In genomic region chr1:153945795-153946621, GRCh38 we compare ENCODE assay signal across 8 cellular contexts. TPM values are rescaled to one million over a fixed set of nuclear protein-coding genes. Genes with fewer than 3 reads are reported as not detected.
DNase-seq lines count a peak whose midpoint lies in the region; ATAC-seq, FAIRE-seq and TF ChIP-seq lines count a peak whose summit lies in the region.

No MANE protein-coding gene starts in this region.

- H3K4me1 ChIP-seq in GM23248 (ENCODE audit: insufficient read depth): peaks cover 3% of the 10 kb centered on the region; the same call in 1 of the 2 replicates
- peaks cover 12 to 32% of the 10 kb centered on the region in 2 experiments; a peak in 4 of 5 replicates for H3K4me1 ChIP-seq in K562 (replicated peaks in 1 of 2; ENCODE audit: control insufficient read depth in 2 of 2, insufficient read depth in 2 of 2, low read length in 2 of 2)
- H3K4me1 ChIP-seq in iPS-18a (ENCODE audit: control insufficient read depth, low read depth, low read length): peaks cover 11% of the 10 kb centered on the region
- H3K4me1 ChIP-seq in small intestine (ENCODE audit: control insufficient read depth in 2 of 2, insufficient read depth in 1 of 2, low read depth in 1 of 2, low read length in 1 of 2): no peaks in the 10 kb centered on the region

- peaks cover 30% of the 10 kb centered on the region for H3K79me2 ChIP-seq in GM23248 (ENCODE audit: insufficient read depth)
- peaks cover 29% of the 10 kb centered on the region for H3K79me2 ChIP-seq in K562 (ENCODE audit: control insufficient read depth, insufficient read depth, low read length)

- ATAC-seq in K562: peak; percentile 72

- TF ChIP-seq CTCF in K562 (IDR thresholded peaks at IDR 0.05 in 2 of 3, conservative IDR thresholded peaks at IDR 0.05 in 1 of 3; ENCODE audit: insufficient read depth in 2 of 3, low read depth in 1 of 3, low read length in 3 of 3): no peak

- 1 to 2% methylated on average over 19 to 76 of the region's 95 CpGs for WGBS in GM23248 (ENCODE audit: low coverage in 1 of 2, low lambda C conversion rate in 2 of 2, missing lambda C conversion rate in 2 of 2), 2 experiments
- under 1% methylated on average over 18 of the region's 95 CpGs for WGBS in K562 (ENCODE audit: insufficient coverage, low coverage, missing lambda C conversion rate)
- 0 to 1% (median 0%) methylated on average over 32 to 95 of the region's 95 CpGs for WGBS in small intestine, 3 donors

- POLR2A ChIA-PET in K562 (lab: Yijun Ruan, JAX): interaction anchor here (0.6 to 5.5 kb wide), 18 partner anchors 12 to 317 kb away, joined by 3 to 39 read pairs (median 4); partner anchors contain the start of genes CREB3L4, CRTC2, GATAD2B and JTB

- DNase-seq in GM03348 (ENCODE audit: low spot score) (peak; percentile 90), GM23248 (peak; percentile 87), T1000 (lab: John Stamatoyannopoulos, UW) (peak; percentile 38), K562 (ENCODE audit: extremely low read depth in 1 of 4, low spot score in 3 of 4) (peak; percentile 67 to 86 (median 80)), small intestine (peak; percentile 84), middle frontal gyrus (ENCODE audit: extremely low spot score, low spot score) (no peak)

- peak overlapping the region; percentile 87 for H2AFZ ChIP-seq in GM23248
- peak overlapping the region; percentile 60; the same call in 1 of the 2 replicates for H2AFZ ChIP-seq in K562 (ENCODE audit: low read depth, low read length)

- H3K4me2 ChIP-seq in GM23248 (ENCODE audit: unreplicated experiment) (peak overlapping the region; percentile 88), K562 (ENCODE audit: insufficient read depth, low read length) (peak overlapping the region; percentile 98)

- FAIRE-seq in K562 (lab: Jason Lieb, UNC): peak; percentile 59
- FAIRE-seq in small intestine (lab: Jason Lieb, UNC): no peak

- TSS peak; percentile 38 for BruUV-seq in K562 (replicated peaks; lab: Mats Ljungman, UMichigan)

- no peak for TF ChIP-seq RAD21 in K562 (CRISPR knock-in tag; conservative IDR thresholded peaks at IDR 0.05 in 1 of 2, IDR thresholded peaks at IDR 0.05 in 1 of 2)

- H4K20me1 ChIP-seq in GM23248 (ENCODE audit: insufficient read depth): no peaks in the 10 kb centered on the region
- H4K20me1 ChIP-seq in K562 (replicated peaks; ENCODE audit: control insufficient read depth, insufficient read depth, low read length): no peaks in the 10 kb centered on the region

- peak overlapping the region; percentile 90 for H3K9ac ChIP-seq in GM23248
- H3K9ac ChIP-seq in K562 (ENCODE audit: insufficient read depth in 1 of 2, low read depth in 2 of 2, low read length in 2 of 2): peak overlapping the region; percentile 88 to 99
- H3K9ac ChIP-seq in iPS-18a (ENCODE audit: low read length): peak overlapping the region; percentile 57

- H3K9me3 ChIP-seq in GM23248 (ENCODE audit: low read depth): no peaks in the 10 kb centered on the region
- no peaks in the 10 kb centered on the region for H3K9me3 ChIP-seq in KOPT-K1 (ENCODE audit: insufficient read depth, low read length, poor library complexity, severe bottlenecking)
- H3K9me3 ChIP-seq in K562 (replicated peaks; ENCODE audit: control insufficient read depth, insufficient read depth, low read depth, low read length): no peaks in the 10 kb centered on the region
- no peaks in the 10 kb centered on the region for H3K9me3 ChIP-seq in iPS-18a (ENCODE audit: control insufficient read depth, low read depth, low read length)
- H3K9me3 ChIP-seq in small intestine (ENCODE audit: control insufficient read depth, low read depth): no peaks in the 10 kb centered on the region

- intact Hi-C loops in K562 (cut with micrococcal nuclease): loop anchor here (5.0 kb wide), 1 partner anchor 41 kb away; the partner anchor contains the start of gene RAB13

- no peak for TF ChIP-seq EP300 in K562 (IDR thresholded peaks at IDR 0.05; ENCODE audit: low read length)

- H3K4me3 ChIP-seq in GM23248 (peak overlapping the region; percentile 90), K562 (peak overlapping the region; percentile 99), iPS-18a (ENCODE audit: low read length) (peak overlapping the region; percentile 66), small intestine (ENCODE audit: low read depth in 1 of 2, low read length in 2 of 2) (peak overlapping the region; percentile 87 to 90)

- peaks cover 6% of the 10 kb centered on the region; the same call in 1 of the 2 replicates for H3F3A ChIP-seq in GM23248 (ENCODE audit: insufficient read depth)

- H3K9me2 ChIP-seq in GM23248 (ENCODE audit: insufficient read depth): no peaks in the 10 kb centered on the region

- H3K27me3 ChIP-seq in GM23248 (replicated peaks; ENCODE audit: insufficient read depth) (no peaks in the 10 kb centered on the region), K562 (ENCODE audit: control insufficient read depth in 2 of 2, insufficient read depth in 2 of 2, low read length in 2 of 2) (no peaks in the 10 kb centered on the region), iPS-18a (ENCODE audit: control insufficient read depth, insufficient read depth, low read length) (no peaks in the 10 kb centered on the region), small intestine (ENCODE audit: control insufficient read depth in 2 of 2, insufficient read depth in 2 of 2, low read length in 2 of 2) (no peaks in the 10 kb centered on the region)

- no peaks in the 10 kb centered on the region for H3K9me1 ChIP-seq in K562 (ENCODE audit: control insufficient read depth, insufficient read depth, low read length)

- H3K36me3 ChIP-seq in GM23248 (ENCODE audit: low read depth) (peaks cover 11% of the 10 kb centered on the region; the same call in 1 of the 2 replicates), KOPT-K1 (ENCODE audit: insufficient read depth, low read length) (peaks cover 65% of the 10 kb centered on the region), K562 (ENCODE audit: control insufficient read depth, insufficient read depth, low read length) (peaks cover 69% of the 10 kb centered on the region), iPS-18a (ENCODE audit: control insufficient read depth, low read depth, low read length) (peaks cover 38% of the 10 kb centered on the region), small intestine (ENCODE audit: control insufficient read depth in 2 of 2, insufficient read depth in 2 of 2, low read length in 2 of 2) (peaks cover 8 to 10% of the 10 kb centered on the region in 2 donors)

- CTCF ChIA-PET in K562 (lab: Yijun Ruan, JAX; ENCODE audit: low intra/inter-chr PET ratio): interaction anchor here (0.9 to 1.8 kb wide), 3 partner anchors 40 to 327 kb away, joined by 4 to 7 read pairs (median 6); partner anchors contain the start of genes HAX1 and RAB13

- in situ Hi-C loops in GM23248 (cut with MboI) (no loop called here), K562 (cut with MboI) (no loop called here)

- TF ChIP-seq POLR2A in K562 (conservative IDR thresholded peaks at IDR 0.05): peak; percentile 45; the same call in 1 of the 2 replicates

- H3K27ac ChIP-seq in GM23248 (peak overlapping the region; percentile 77), KOPT-K1 (ENCODE audit: low read depth, low read length, poor library complexity, severe bottlenecking) (peak overlapping the region; percentile 86), K562 (ENCODE audit: extremely low read depth, low read depth, low read length) (peak overlapping the region; percentile 85), iPS-18a (ENCODE audit: low read length) (no peak overlapping the region), small intestine (ENCODE audit: low read depth in 1 of 2, low read length in 1 of 2) (peak overlapping the region; percentile 91 to 97)

RNA-seq across cellular contexts. Expression of gene DENND4B, which starts 0.5 kb away (rescaled TPM):
- total RNA-seq in GM23248 (2014; rRNA removed; shearing (Covaris generic)): 3.9 and 17.5 TPM in 2 replicates
- 4.0 and 6.1 TPM in 2 replicates for polyA plus RNA-seq in GM23248 (2016; fragmentation: Nextera tagmentation; extraction: Ambion mirVana)
- total RNA-seq in K562 (2011; cell fraction: chromatin; rRNA removed; ENCODE audit: low replicate concordance): 519 and 1,217 TPM in 2 replicates
- 693 and 731 TPM in 2 replicates for total RNA-seq in K562 (2011; cell fraction: nucleolus; rRNA removed)
- total RNA-seq in K562 (2011; cell fraction: nucleoplasm; rRNA removed): 509 and 519 TPM in 2 replicates
- total RNA-seq in K562 (2014; rRNA removed): 20.2 and 21.7 TPM in 2 replicates
- total RNA-seq in K562 (2014; rRNA removed; fragmentation: Illumina TruSeq; extraction: Trizol): 11.0 and 15.6 TPM in 2 replicates
- total RNA-seq in K562 (2015; rRNA removed; fragmentation: Illumina TruSeq; extraction: Trizol): 21.0 and 23.1 TPM in 2 replicates
- 70.0 and 80.5 TPM in 2 replicates for total RNA-seq in K562 (2021)
- polyA plus RNA-seq in K562 (2011; rRNA removed): 28.8 and 75.9 TPM in 2 replicates
- polyA plus RNA-seq in K562 (2011; cell fraction: cytosol; rRNA removed): 28.0 and 43.8 TPM in 2 replicates
- polyA plus RNA-seq in K562 (2011; cell fraction: nucleus; rRNA removed): 734 and 802 TPM in 2 replicates
- polyA plus RNA-seq in K562 (2012): 45.4 and 65.7 TPM in 2 replicates
- 47.4 and 52.5 TPM in 2 replicates for polyA plus RNA-seq in K562 (2014; fragmentation: Illumina TruSeq; extraction: Trizol)
- polyA plus RNA-seq in K562 (2014; fragmentation: Nextera tagmentation; extraction: Ambion mirVana): 10 to 100 TPM in 1 of 2 experiments, 1 to 10 TPM in 1; 9.5 to 13.4 TPM
- 63.3 and 74.0 TPM in 2 replicates for polyA plus RNA-seq in K562 (2014; rRNA removed)
- 17.3 and 28.6 TPM in 2 replicates for polyA minus RNA-seq in K562 (2011; rRNA and poly(A)+ RNA removed)
- polyA minus RNA-seq in K562 (2011; cell fraction: cytosol; rRNA and poly(A)+ RNA removed): 35.8 and 41.5 TPM in 2 replicates
- polyA minus RNA-seq in K562 (2011; cell fraction: nucleus; rRNA and poly(A)+ RNA removed): 191 and 272 TPM in 2 replicates
- 10 to 100 TPM; 18.9 to 20.9 (median 19.7) TPM for polyA plus RNA-seq in small intestine

RNA-seq across cellular contexts. Expression of gene CRTC2, which starts 12.4 kb away (rescaled TPM):
- 3.7 and 7.5 TPM in 2 replicates for total RNA-seq in GM23248 (2014; rRNA removed; shearing (Covaris generic))
- 16.7 and 21.0 TPM in 2 replicates for polyA plus RNA-seq in GM23248 (2016; fragmentation: Nextera tagmentation; extraction: Ambion mirVana)
- 62.1 and 111 TPM in 2 replicates for total RNA-seq in K562 (2011; cell fraction: chromatin; rRNA removed; ENCODE audit: low replicate concordance)
- 38.7 and 54.5 TPM in 2 replicates for total RNA-seq in K562 (2011; cell fraction: nucleolus; rRNA removed)
- 51.0 and 73.5 TPM in 2 replicates for total RNA-seq in K562 (2011; cell fraction: nucleoplasm; rRNA removed)
- total RNA-seq in K562 (2014; rRNA removed): 7.7 and 8.5 TPM in 2 replicates
- total RNA-seq in K562 (2014; rRNA removed; fragmentation: Illumina TruSeq; extraction: Trizol): 5.6 TPM in 2 replicates
- total RNA-seq in K562 (2015; rRNA removed; fragmentation: Illumina TruSeq; extraction: Trizol): 10.2 and 10.4 TPM in 2 replicates
- 23.8 and 26.4 TPM in 2 replicates for total RNA-seq in K562 (2021)
- 13.3 and 26.5 TPM in 2 replicates for polyA plus RNA-seq in K562 (2011; rRNA removed)
- polyA plus RNA-seq in K562 (2011; cell fraction: cytosol; rRNA removed): 23.6 and 27.7 TPM in 2 replicates
- 87.5 and 92.0 TPM in 2 replicates for polyA plus RNA-seq in K562 (2011; cell fraction: nucleus; rRNA removed)
- 19.4 and 28.0 TPM in 2 replicates for polyA plus RNA-seq in K562 (2012)
- 24.0 TPM in 2 replicates for polyA plus RNA-seq in K562 (2014; fragmentation: Illumina TruSeq; extraction: Trizol)
- 1 to 10 TPM; 2.7 to 3.3 TPM for polyA plus RNA-seq in K562 (2014; fragmentation: Nextera tagmentation; extraction: Ambion mirVana)
- 18.9 and 24.0 TPM in 2 replicates for polyA plus RNA-seq in K562 (2014; rRNA removed)
- 13.9 and 22.4 TPM in 2 replicates for polyA minus RNA-seq in K562 (2011; rRNA and poly(A)+ RNA removed)
- 15.3 and 34.3 TPM in 2 replicates for polyA minus RNA-seq in K562 (2011; cell fraction: cytosol; rRNA and poly(A)+ RNA removed)
- polyA minus RNA-seq in K562 (2011; cell fraction: nucleus; rRNA and poly(A)+ RNA removed): 21.1 and 33.1 TPM in 2 replicates
- 10 to 100 TPM; 21.7 to 49.4 (median 32.7) TPM for polyA plus RNA-seq in small intestine

RNA-seq across cellular contexts. Expression of gene SLC39A1, which starts 17.3 kb away (rescaled TPM):
- 120 and 141 TPM in 2 replicates for total RNA-seq in GM23248 (2014; rRNA removed; shearing (Covaris generic))
- polyA plus RNA-seq in GM23248 (2016; fragmentation: Nextera tagmentation; extraction: Ambion mirVana) (91.9 and 93.1 TPM in 2 replicates), K562 (2011; rRNA removed) (52.9 and 61.3 TPM in 2 replicates), K562 (2014; fragmentation: Illumina TruSeq; extraction: Trizol) (72.8 and 84.3 TPM in 2 replicates), K562 (2014; fragmentation: Nextera tagmentation; extraction: Ambion mirVana) (10 to 100 TPM in 1 of 2 experiments, 1 to 10 TPM in 1; 9.9 to 12.9 TPM), K562 (2014; rRNA removed) (69.5 and 76.1 TPM in 2 replicates), small intestine (10 to 100 TPM; 23.7 to 89.9 (median 40.8) TPM)
- total RNA-seq in K562 (2011; cell fraction: chromatin; rRNA removed; ENCODE audit: low replicate concordance): 31.6 and 67.2 TPM in 2 replicates
- total RNA-seq in K562 (2011; cell fraction: nucleolus; rRNA removed): 106 and 118 TPM in 2 replicates
- 87.4 and 103 TPM in 2 replicates for total RNA-seq in K562 (2011; cell fraction: nucleoplasm; rRNA removed)
- total RNA-seq in K562 (2014; rRNA removed) (81.1 and 88.3 TPM in 2 replicates), K562 (2014; rRNA removed; fragmentation: Illumina TruSeq; extraction: Trizol) (43.0 and 45.3 TPM in 2 replicates), K562 (2015; rRNA removed; fragmentation: Illumina TruSeq; extraction: Trizol) (62.5 and 62.7 TPM in 2 replicates), K562 (2021) (70.2 and 70.6 TPM in 2 replicates)
- polyA plus RNA-seq in K562 (2011; cell fraction: cytosol; rRNA removed): 98.7 and 108 TPM in 2 replicates
- 34.7 and 36.6 TPM in 2 replicates for polyA plus RNA-seq in K562 (2011; cell fraction: nucleus; rRNA removed)
- polyA plus RNA-seq in K562 (2012): 65.9 and 66.7 TPM in 2 replicates
- 43.9 and 46.0 TPM in 2 replicates for polyA minus RNA-seq in K562 (2011; rRNA and poly(A)+ RNA removed)
- polyA minus RNA-seq in K562 (2011; cell fraction: cytosol; rRNA and poly(A)+ RNA removed): 37.1 and 42.1 TPM in 2 replicates
- polyA minus RNA-seq in K562 (2011; cell fraction: nucleus; rRNA and poly(A)+ RNA removed): 15.1 and 25.0 TPM in 2 replicates

RNA-seq across cellular contexts. Expression of gene CREB3L4, which starts 21.7 kb away (rescaled TPM):
- 4.3 and 11.1 TPM in 2 replicates for total RNA-seq in GM23248 (2014; rRNA removed; shearing (Covaris generic))
- 3.6 and 4.4 TPM in 2 replicates for polyA plus RNA-seq in GM23248 (2016; fragmentation: Nextera tagmentation; extraction: Ambion mirVana)
- 34.5 and 62.3 TPM in 2 replicates for total RNA-seq in K562 (2011; cell fraction: chromatin; rRNA removed; ENCODE audit: low replicate concordance)
- total RNA-seq in K562 (2011; cell fraction: nucleolus; rRNA removed): 45.7 and 50.8 TPM in 2 replicates
- total RNA-seq in K562 (2011; cell fraction: nucleoplasm; rRNA removed): 31.9 and 42.5 TPM in 2 replicates
- 13.5 and 13.9 TPM in 2 replicates for total RNA-seq in K562 (2014; rRNA removed)
- total RNA-seq in K562 (2014; rRNA removed; fragmentation: Illumina TruSeq; extraction: Trizol): 10.7 and 11.3 TPM in 2 replicates
- total RNA-seq in K562 (2015; rRNA removed; fragmentation: Illumina TruSeq; extraction: Trizol): 9.6 and 9.9 TPM in 2 replicates
- 11.1 and 12.7 TPM in 2 replicates for total RNA-seq in K562 (2021)
- 18.6 and 23.7 TPM in 2 replicates for polyA plus RNA-seq in K562 (2011; rRNA removed)
- 22.6 and 23.0 TPM in 2 replicates for polyA plus RNA-seq in K562 (2011; cell fraction: cytosol; rRNA removed)
- 62.9 and 71.1 TPM in 2 replicates for polyA plus RNA-seq in K562 (2011; cell fraction: nucleus; rRNA removed)
- 10.1 and 29.4 TPM in 2 replicates for polyA plus RNA-seq in K562 (2012)
- 13.9 and 14.3 TPM in 2 replicates for polyA plus RNA-seq in K562 (2014; fragmentation: Illumina TruSeq; extraction: Trizol)
- 10 to 100 TPM; 13.3 to 17.2 TPM for polyA plus RNA-seq in K562 (2014; fragmentation: Nextera tagmentation; extraction: Ambion mirVana)
- polyA plus RNA-seq in K562 (2014; rRNA removed): 16.6 and 17.7 TPM in 2 replicates
- 15.3 and 15.8 TPM in 2 replicates for polyA minus RNA-seq in K562 (2011; rRNA and poly(A)+ RNA removed)
- polyA minus RNA-seq in K562 (2011; cell fraction: cytosol; rRNA and poly(A)+ RNA removed): 8.3 and 8.4 TPM in 2 replicates
- polyA minus RNA-seq in K562 (2011; cell fraction: nucleus; rRNA and poly(A)+ RNA removed): 13.9 and 19.8 TPM in 2 replicates
- polyA plus RNA-seq in small intestine: 10 to 100 TPM in 1 of 3 donors, 1 to 10 TPM in 2; 5.8 to 16.9 (median 6.5) TPM

RNA-seq across cellular contexts. Expression of gene GATAD2B, which starts 23.2 kb away (rescaled TPM):
- total RNA-seq in GM23248 (2014; rRNA removed; shearing (Covaris generic)): 3.9 and 4.3 TPM in 2 replicates
- 3.2 and 3.3 TPM in 2 replicates for polyA plus RNA-seq in GM23248 (2016; fragmentation: Nextera tagmentation; extraction: Ambion mirVana)
- total RNA-seq in K562 (2011; cell fraction: chromatin; rRNA removed; ENCODE audit: low replicate concordance): 26.9 and 41.3 TPM in 2 replicates
- total RNA-seq in K562 (2011; cell fraction: nucleolus; rRNA removed): 14.7 and 15.7 TPM in 2 replicates
- total RNA-seq in K562 (2011; cell fraction: nucleoplasm; rRNA removed): 46.3 and 60.1 TPM in 2 replicates
- total RNA-seq in K562 (2014; rRNA removed): 3.5 TPM in 2 replicates
- total RNA-seq in K562 (2014; rRNA removed; fragmentation: Illumina TruSeq; extraction: Trizol): 4.9 and 6.3 TPM in 2 replicates
- 4.5 and 5.3 TPM in 2 replicates for total RNA-seq in K562 (2015; rRNA removed; fragmentation: Illumina TruSeq; extraction: Trizol)
- total RNA-seq in K562 (2021): 35.0 and 40.2 TPM in 2 replicates
- polyA plus RNA-seq in K562 (2011; rRNA removed): 4.7 and 6.7 TPM in 2 replicates
- 5.3 and 5.5 TPM in 2 replicates for polyA plus RNA-seq in K562 (2011; cell fraction: cytosol; rRNA removed)
- 15.2 and 16.7 TPM in 2 replicates for polyA plus RNA-seq in K562 (2011; cell fraction: nucleus; rRNA removed)
- 6.6 and 7.6 TPM in 2 replicates for polyA plus RNA-seq in K562 (2012)
- polyA plus RNA-seq in K562 (2014; fragmentation: Illumina TruSeq; extraction: Trizol): 13.9 and 14.8 TPM in 2 replicates
- polyA plus RNA-seq in K562 (2014; fragmentation: Nextera tagmentation; extraction: Ambion mirVana): 1 to 10 TPM; 1.5 to 6.6 TPM
- 7.8 and 9.0 TPM in 2 replicates for polyA plus RNA-seq in K562 (2014; rRNA removed)
- polyA minus RNA-seq in K562 (2011; rRNA and poly(A)+ RNA removed): 8.7 and 10.3 TPM in 2 replicates
- polyA minus RNA-seq in K562 (2011; cell fraction: cytosol; rRNA and poly(A)+ RNA removed): 16.0 and 22.3 TPM in 2 replicates
- 5.0 and 9.1 TPM in 2 replicates for polyA minus RNA-seq in K562 (2011; cell fraction: nucleus; rRNA and poly(A)+ RNA removed)
- polyA plus RNA-seq in small intestine: 1 to 10 TPM; 2.9 to 5.0 (median 3.0) TPM
